9 cellular contexts compared by ENCODE assay signal in genomic region chr4:153513596-153513995, GRCh38.
DNase-seq lines count a peak whose midpoint lies in the region; ATAC-seq and TF ChIP-seq lines count a peak whose summit lies in the region.
"Had no signal": no experiment of that assay in that cellular context is flagged by ENCODE, and none has a peak within 500 bp of the region (broad histone marks: within the 10 kb centered on the region; RNA-seq: fewer than 3 reads in every experiment).

No MANE protein-coding gene starts in this region.

- no peak overlapping the region for H3K9ac ChIP-seq in DND-41 (ENCODE audit: low read depth, low read length)

- H3K27me3 ChIP-seq in DND-41 (ENCODE audit: insufficient read depth, low read length, poor library complexity) (no peaks in the 10 kb centered on the region), neutrophil (no peaks in the 10 kb centered on the region)

- H3K79me2 ChIP-seq in DND-41 (ENCODE audit: insufficient read depth, low read length): peaks cover 100% of the 10 kb centered on the region

- no peak for TF ChIP-seq CTCF in DND-41 (IDR thresholded peaks at IDR 0.05; ENCODE audit: borderline replicate concordance, extremely low read depth, low read length, poor library complexity, severe bottlenecking)
- TF ChIP-seq CTCF in neutrophil (IDR thresholded peaks at IDR 0.05): no peak

- H3K4me3 ChIP-seq in DND-41 (ENCODE audit: low read depth in 1 of 2, low read length in 2 of 2) (no peak overlapping the region), neutrophil (ENCODE audit: low read depth in 1 of 2, low read length in 1 of 2) (no peak overlapping the region)

- H3K36me3 ChIP-seq in DND-41 (ENCODE audit: insufficient read depth, low read length) (peaks cover 72% of the 10 kb centered on the region), neutrophil (peaks cover 10% of the 10 kb centered on the region)

- H3K4me1 ChIP-seq in DND-41 (ENCODE audit: insufficient read depth, low read length): peaks cover 95% of the 10 kb centered on the region
- H3K4me1 ChIP-seq in neutrophil (ENCODE audit: control insufficient read depth in 1 of 2, insufficient read depth in 1 of 2, low read depth in 1 of 2, low read length in 1 of 2): peaks cover 16 to 20% of the 10 kb centered on the region in 2 experiments

- DNase-seq in DND-41 (no peak), dedifferentiated amniotic fluid mesenchymal stem cell (ENCODE audit: extremely low spot score) (peak; percentile 38), NCI-H2081 (lab: John Stamatoyannopoulos, UW) (no peak)
- no peak for DNase-seq in stimulated activated CD4-positive, alpha-beta T cell treated with anti-CD3 and anti-CD28 coated beads, Interleukin-4, amount 100 ng/mL, for 1 hour
- DNase-seq: left colon had no signal

- no peak; the same call in 1 of the 2 replicates for TF ChIP-seq EP300 in Ishikawa (IDR thresholded peaks at IDR 0.05; ENCODE audit: borderline replicate concordance)

- ATAC-seq in DND-41 (ENCODE audit: insufficient read depth, low read depth) (no peak), GM21390 (IDR thresholded peaks at IDR 0.05; ENCODE audit: unreplicated experiment) (no peak), HG03432 (IDR thresholded peaks at IDR 0.05; ENCODE audit: unreplicated experiment) (no peak)
- ATAC-seq: left colon had no signal

- H2AFZ ChIP-seq in DND-41 (ENCODE audit: low read depth, low read length): no peak overlapping the region

- H3K9me3 ChIP-seq in DND-41 (ENCODE audit: insufficient read depth, low read length, severe bottlenecking) (no peaks in the 10 kb centered on the region), neutrophil (no peaks in the 10 kb centered on the region)

- peaks cover 59% of the 10 kb centered on the region; the same call in 1 of the 2 replicates for H4K20me1 ChIP-seq in DND-41 (ENCODE audit: insufficient read depth, low read length)

- peak overlapping the region; percentile 43; the same call in 1 of the 2 replicates for H3K27ac ChIP-seq in DND-41 (ENCODE audit: low read length)
- H3K27ac ChIP-seq in neutrophil: peak overlapping the region; percentile 49

- 0 out of 2 replicates have a peak overlapping the region, but pooled peaks have one; percentile 15 for H3K4me2 ChIP-seq in DND-41 (ENCODE audit: insufficient read depth, low read length)

- TF ChIP-seq RAD21 in Ishikawa (IDR thresholded peaks at IDR 0.05; ENCODE audit: low read depth): no peak

TF ChIP-seq in Ishikawa, 13 proteins besides CTCF, POLR2A, EP300 and RAD21:
- TF ChIP-seq CREB1 (IDR thresholded peaks at IDR 0.05; ENCODE audit: low read depth): no peak
- TF ChIP-seq EGR1 (IDR thresholded peaks at IDR 0.05): no peak
- peak; percentile 43; the same call in 1 of the 2 replicates for TF ChIP-seq TEAD4 (IDR thresholded peaks at IDR 0.05)
- TF ChIP-seq CEBPB (IDR thresholded peaks at IDR 0.05): no peak
- no peak for TF ChIP-seq TAF1 (IDR thresholded peaks at IDR 0.05; ENCODE audit: low read depth)
- no peak for TF ChIP-seq NFIC (IDR thresholded peaks at IDR 0.05)
- no peak for TF ChIP-seq YY1 (IDR thresholded peaks at IDR 0.05; ENCODE audit: low read depth)
- peak; percentile 3; the same call in 1 of the 2 replicates for TF ChIP-seq TCF12 (IDR thresholded peaks at IDR 0.05; ENCODE audit: low read depth)
- TF ChIP-seq REST (IDR thresholded peaks at IDR 0.05; ENCODE audit: low read depth): no peak
- TF ChIP-seq USF1 (IDR thresholded peaks at IDR 0.05): no peak
- TF ChIP-seq MAX (IDR thresholded peaks at IDR 0.05): no peak
- no peak for TF ChIP-seq ZBTB7A (IDR thresholded peaks at IDR 0.05; ENCODE audit: low read depth)
